Comparison of ENCODE assay signal across 8 cellular contexts in genomic region chr7:6392712-6393666, GRCh38. TPM values are rescaled to one million over a fixed set of nuclear protein-coding genes. Genes with fewer than 3 reads are reported as not detected.
A peak's percentile ranks its signal among the peaks of the same experiment; 100 is the strongest.
DNase-seq lines count a peak whose midpoint lies in the region; ATAC-seq and TF ChIP-seq lines count a peak whose summit lies in the region.

No MANE protein-coding gene starts in this region.

- H3K4me3 Mint-ChIP-seq in naive B cell = peak overlapping the region in 2 of 8 donors; percentile 28 to 31

- peak overlapping the region in 1 of 2 donors; percentile 19 for H3K4me3 ChIP-seq in duodenal mucosa (ENCODE audit: low read depth in 1 of 2, low read length in 2 of 2)
- H3K4me3 ChIP-seq in aorta (ENCODE audit: low read length in 2 of 2) = no peak overlapping the region

- peaks cover 32 to 48% (median 47%) of the 10 kb centered on the region in 3 donors for H3K4me1 Mint-ChIP-seq in naive B cell

- ATAC-seq in GM21786 (IDR thresholded peaks at IDR 0.05; ENCODE audit: unreplicated experiment) = peak; percentile 89
- peak; percentile 53 for ATAC-seq in SK-N-SH treated with all-trans-retinoic acid at 6 μM for 48 hours
- peak; percentile 50 for ATAC-seq in naive B cell (ENCODE audit: low read depth in 2 of 2)
- peak; percentile 72 for ATAC-seq in aorta (ENCODE audit: low FRiP score)

- H3K27me3 ChIP-seq in duodenal mucosa (ENCODE audit: control insufficient read depth in 1 of 2, insufficient read depth in 2 of 2, low read length in 2 of 2) (no peaks in the 10 kb centered on the region), aorta (ENCODE audit: control insufficient read depth in 1 of 2, insufficient read depth in 2 of 2, low read length in 1 of 2) (no peaks in the 10 kb centered on the region)

- no peaks in the 10 kb centered on the region for H3K9me3 Mint-ChIP-seq in naive B cell

- DNase-seq in ACHN (peak; percentile 78), naive B cell (no peak), aorta (peak; percentile 69 to 74), NCI-H748 (lab: John Stamatoyannopoulos, UW; ENCODE audit: unreplicated experiment) (no peak)
- no peak for DNase-seq in effector CD8-positive, alpha-beta T cell (lab: John Stamatoyannopoulos, UW)

- H3K27me3 Mint-ChIP-seq in naive B cell = no peaks in the 10 kb centered on the region

- H3K27ac ChIP-seq in duodenal mucosa (ENCODE audit: low read depth, low read length) (peak overlapping the region; percentile 78), aorta (ENCODE audit: low read depth in 1 of 2, low read length in 2 of 2) (no peak overlapping the region)

- peak overlapping the region; percentile 75 to 96 (median 89) for H3K27ac Mint-ChIP-seq in naive B cell

- peaks cover 6 to 19% of the 10 kb centered on the region in 2 donors for H3K36me3 Mint-ChIP-seq in naive B cell

- H3K36me3 ChIP-seq in duodenal mucosa (ENCODE audit: control insufficient read depth in 1 of 2, insufficient read depth in 2 of 2, low read length in 2 of 2) (peaks cover 17 to 52% of the 10 kb centered on the region in 2 donors), aorta (ENCODE audit: control insufficient read depth in 1 of 2, insufficient read depth in 2 of 2, low read length in 1 of 2) (peaks cover 0 to 2% of the 10 kb centered on the region in 2 donors)

- intact Hi-C loops in aorta (cut with DNase I) = no loop called here

- H3K9ac ChIP-seq in duodenal mucosa (ENCODE audit: low read depth in 1 of 2, low read length in 2 of 2) = peak overlapping the region; percentile 49 to 63

- H3K9me3 ChIP-seq in duodenal mucosa (ENCODE audit: control insufficient read depth in 1 of 2, low read length in 2 of 2) (no peaks in the 10 kb centered on the region), aorta (ENCODE audit: control insufficient read depth, low read length) (no peaks in the 10 kb centered on the region)

- in situ Hi-C loops in ACHN (cut with HindIII; ENCODE audit: low pct_ligation_motif_present, low pct_unique_long_range_greater_than_20kb, low sequenced_read_pairs) = no loop called here

- 69% methylated on average over 11 of the region's 11 CpGs for WGBS in aorta, 2 donors

- H3K4me1 ChIP-seq in duodenal mucosa (ENCODE audit: control insufficient read depth in 1 of 2, insufficient read depth in 2 of 2, low read length in 2 of 2) = peaks cover 32 to 35% of the 10 kb centered on the region in 2 donors
- peaks cover 0 to 4% of the 10 kb centered on the region in 2 donors for H3K4me1 ChIP-seq in aorta (ENCODE audit: control insufficient read depth in 1 of 2, insufficient read depth in 2 of 2, low read length in 2 of 2)

TF ChIP-seq in SK-N-SH treated with all-trans-retinoic acid at 6 μM for 48 hours, 23 proteins besides CTCF, POLR2A, EP300 and RAD21:
- TF ChIP-seq PATZ1 (CRISPR knock-in tag; IDR thresholded peaks at IDR 0.05; ENCODE audit: borderline replicate concordance) = no peak
- TF ChIP-seq ZFP30 (CRISPR knock-in tag; IDR thresholded peaks at IDR 0.05) = no peak
- TF ChIP-seq, protein P1, sequence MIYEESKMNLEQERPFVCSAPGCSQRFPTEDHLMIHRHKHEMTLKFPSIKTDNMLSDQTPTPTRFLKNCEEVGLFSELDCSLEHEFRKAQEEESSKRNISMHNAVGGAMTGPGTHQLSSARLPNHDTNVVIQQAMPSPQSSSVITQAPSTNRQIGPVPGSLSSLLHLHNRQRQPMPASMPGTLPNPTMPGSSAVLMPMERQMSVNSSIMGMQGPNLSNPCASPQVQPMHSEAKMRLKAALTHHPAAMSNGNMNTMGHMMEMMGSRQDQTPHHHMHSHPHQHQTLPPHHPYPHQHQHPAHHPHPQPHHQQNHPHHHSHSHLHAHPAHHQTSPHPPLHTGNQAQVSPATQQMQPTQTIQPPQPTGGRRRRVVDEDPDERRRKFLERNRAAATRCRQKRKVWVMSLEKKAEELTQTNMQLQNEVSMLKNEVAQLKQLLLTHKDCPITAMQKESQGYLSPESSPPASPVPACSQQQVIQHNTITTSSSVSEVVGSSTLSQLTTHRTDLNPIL (CRISPR knock-in tag; IDR thresholded peaks at IDR 0.05; ENCODE audit: low read depth) = no peak

RNA-seq across cellular contexts. Expression of gene RAC1, which starts 18.7 kb away (rescaled TPM):
- polyA plus RNA-seq in naive B cell (ENCODE audit: low read depth in 6 of 6) (100 to 1,000 TPM; 228 to 346 (median 298) TPM), aorta (100 to 1,000 TPM; 234 to 235 TPM)
- total RNA-seq in aorta = 100 to 1,000 TPM; 216 to 217 TPM

RNA-seq across cellular contexts. Expression of gene FAM220A, which starts 44.2 kb away (rescaled TPM):
- polyA plus RNA-seq in naive B cell (ENCODE audit: low read depth in 6 of 6) = 10 to 100 TPM in 2 of 6 donors, 1 to 10 TPM in 4; 4.3 to 12.2 (median 8.8) TPM
- 10 to 100 TPM; 12.0 to 12.1 TPM for total RNA-seq in aorta
- polyA plus RNA-seq in aorta = 10 to 100 TPM; 10.8 to 14.0 TPM

RNA-seq across cellular contexts. Expression of gene DAGLB, which starts 54.8 kb away (rescaled TPM):
- polyA plus RNA-seq in naive B cell (ENCODE audit: low read depth in 6 of 6) (10 to 100 TPM in 1 of 6 donors, 1 to 10 TPM in 5; 6.4 to 19.3 (median 7.2) TPM), aorta (10 to 100 TPM in 1 of 2 donors, 1 to 10 TPM in 1; 3.6 to 18.0 TPM)
- total RNA-seq in aorta = 10 to 100 TPM; 15.5 to 19.7 TPM

Comparison
In these comparisons a context has a peak if more than half of its experiments do, and no peak if none do; other contexts are left out.
1. DNase-seq: peak in ACHN (single experiment) and aorta (2 of 2); none in naive B cell (single experiment), effector CD8-positive, alpha-beta T cell (single experiment) and NCI-H748 (single experiment).
2. Peak in every context shown above with its lines, with median percentiles within 50 percentile points of each other: ATAC-seq.